Comparison of ENCODE assay signal across 7 cellular contexts in genomic region chr9:81690251-81690851, GRCh38. TPM values are rescaled to one million over a fixed set of nuclear protein-coding genes. Genes with fewer than 3 reads are reported as not detected.
A peak's percentile ranks its signal among the peaks of the same experiment; 100 is the strongest.
DNase-seq lines count a peak whose midpoint lies in the region; ATAC-seq lines count a peak whose summit lies in the region.

No MANE protein-coding gene starts in this region.

- no peaks in the 10 kb centered on the region for H3K27me3 ChIP-seq in endocrine pancreas (ENCODE audit: control insufficient read depth, insufficient read depth, low read length)

- H3K4me3 ChIP-seq in endocrine pancreas (ENCODE audit: control insufficient read depth, insufficient read depth, low read length) = peak overlapping the region; percentile 81

- peak overlapping the region in 6 of 8 donors; percentile 93 to 99 (median 98) for H3K4me3 Mint-ChIP-seq in naive B cell

- peak; percentile 18 for DNase-seq in HCEC 1CT
- peak; percentile 21 for DNase-seq in NCI-H82 treated with DMSO at 0.1 percent for 48 hours (lab: John Stamatoyannopoulos, UW; ENCODE audit: unreplicated experiment)
- DNase-seq in naive B cell = peak; percentile 17
- no peak for DNase-seq in stimulated activated CD4-positive, alpha-beta T cell treated with anti-CD3 and anti-CD28 coated beads, Interleukin-12 subunit alpha, Interleukin-12 subunit beta, amount 100 ng/mL, for 4 hours

- H3K9me3 Mint-ChIP-seq in naive B cell = no peaks in the 10 kb centered on the region

- no peaks in the 10 kb centered on the region for H3K36me3 ChIP-seq in endocrine pancreas (ENCODE audit: control insufficient read depth, insufficient read depth, low read length)

- no peak overlapping the region for H3K9ac ChIP-seq in endocrine pancreas (ENCODE audit: control insufficient read depth, insufficient read depth, low read length)

- peak overlapping the region; percentile 95 to 98 (median 97) for H3K27ac Mint-ChIP-seq in naive B cell

- ATAC-seq in naive B cell (ENCODE audit: low read depth in 2 of 2) (no peak), HG02588 (IDR thresholded peaks at IDR 0.05; ENCODE audit: unreplicated experiment) (no peak), GM21381 (IDR thresholded peaks at IDR 0.05; ENCODE audit: unreplicated experiment) (no peak)

- no peaks in the 10 kb centered on the region for H3K36me3 Mint-ChIP-seq in naive B cell

- H3K9me3 ChIP-seq in endocrine pancreas (ENCODE audit: control insufficient read depth, low read length) = no peaks in the 10 kb centered on the region

- peaks cover 11% of the 10 kb centered on the region for H3K4me1 ChIP-seq in endocrine pancreas (ENCODE audit: control insufficient read depth, insufficient read depth, low read length)

- peaks cover 0 to 4% (median 0%) of the 10 kb centered on the region in 3 donors for H3K27me3 Mint-ChIP-seq in naive B cell

- H3K4me1 Mint-ChIP-seq in naive B cell = peaks cover 9 to 21% (median 19%) of the 10 kb centered on the region in 3 donors

RNA-seq across cellular contexts. Expression of gene TLE1, which starts 1.0 kb away (rescaled TPM):
- polyA plus RNA-seq in naive B cell (ENCODE audit: low read depth in 6 of 6) = 100 to 1,000 TPM in 4 of 6 donors, 10 to 100 TPM in 2; 86.2 to 241 (median 152) TPM
